Comparison of ENCODE assay signal across 15 cellular contexts in the genomic region with DNA sequence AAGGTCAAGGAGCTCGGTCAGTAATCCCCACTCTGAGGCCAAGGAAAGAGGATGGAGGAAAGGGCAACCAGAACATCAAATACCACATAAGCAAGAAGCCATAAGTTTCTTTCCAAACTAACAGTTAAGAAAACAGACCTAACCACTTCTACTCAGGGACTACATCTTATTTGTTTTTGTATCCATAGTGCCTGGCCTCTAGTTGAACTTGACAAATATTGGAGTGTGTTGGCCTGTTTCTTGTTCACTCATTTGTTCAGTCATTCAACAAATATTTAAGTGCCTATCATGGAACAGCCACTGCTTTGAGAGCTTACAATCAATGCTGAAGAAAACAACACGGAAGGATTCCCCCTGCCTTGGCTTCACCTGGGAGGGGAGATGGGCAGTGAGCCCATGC.
A peak's percentile ranks its signal among the peaks of the same experiment; 100 is the strongest.
DNase-seq lines count a peak whose midpoint lies in the region; ATAC-seq, FAIRE-seq and TF ChIP-seq lines count a peak whose summit lies in the region.
"Had no signal": no experiment of that assay in that cellular context is flagged by ENCODE, and none has a peak within 500 bp of the region (broad histone marks: within the 10 kb centered on the region; RNA-seq: fewer than 3 reads in every experiment).

No MANE protein-coding gene starts in this region.

- H4K20me1 ChIP-seq in astrocyte (ENCODE audit: insufficient read depth, low read length): no peaks in the 10 kb centered on the region
- no peaks in the 10 kb centered on the region for H4K20me1 ChIP-seq in hepatocyte (ENCODE audit: insufficient read depth, poor library complexity, severe bottlenecking)
- no peaks in the 10 kb centered on the region for H4K20me1 ChIP-seq in SK-N-SH (ENCODE audit: insufficient read depth)

- H3K36me3 ChIP-seq in astrocyte (ENCODE audit: insufficient read depth, low read length): no peaks in the 10 kb centered on the region
- no peaks in the 10 kb centered on the region for H3K36me3 ChIP-seq in hepatocyte (replicated peaks; ENCODE audit: insufficient read depth, low read depth)
- no peaks in the 10 kb centered on the region for H3K36me3 ChIP-seq in lower lobe of right lung
- no peaks in the 10 kb centered on the region for H3K36me3 ChIP-seq in upper lobe of left lung
- no peaks in the 10 kb centered on the region for H3K36me3 ChIP-seq in SK-N-SH (replicated peaks in 1 of 2; ENCODE audit: control insufficient read depth in 1 of 2, insufficient read depth in 2 of 2, low read length in 1 of 2)
- H3K36me3 ChIP-seq: BLaER1 treated with 17β-estradiol and CSF1 and Interleukin-3, amounts not matched to agents 10 nM and 100 nM; HAP-1 had no signal

- TF ChIP-seq EP300 in upper lobe of left lung (IDR thresholded peaks at IDR 0.05) (no peak), SK-N-SH (IDR thresholded peaks at IDR 0.05; ENCODE audit: borderline replicate concordance in 1 of 2, low read depth in 1 of 2, low read length in 1 of 2) (no peak)

- TF ChIP-seq RAD21 in SK-N-SH (IDR thresholded peaks at IDR 0.05; ENCODE audit: low read length): no peak

- H3K36me3 Mint-ChIP-seq in astrocyte (ENCODE audit: low read depth, unreplicated experiment): no peaks in the 10 kb centered on the region
- H3K36me3 Mint-ChIP-seq in mesothelial cell of epicardium: peaks cover 1% of the 10 kb centered on the region

- H3K4me3 ChIP-seq in astrocyte (ENCODE audit: insufficient read depth, low read depth, low read length): no peak overlapping the region
- H3K4me3 ChIP-seq in hepatocyte: no peak overlapping the region
- no peak overlapping the region for H3K4me3 ChIP-seq in lower lobe of right lung
- H3K4me3 ChIP-seq in upper lobe of left lung: no peak overlapping the region
- no peak overlapping the region for H3K4me3 ChIP-seq in SK-N-SH (ENCODE audit: low read depth in 2 of 2, low read length in 1 of 2)
- H3K4me3 ChIP-seq: BLaER1 treated with 17β-estradiol and CSF1 and Interleukin-3, amounts not matched to agents 10 nM and 100 nM; HAP-1 had no signal

- H3K27ac ChIP-seq in astrocyte (ENCODE audit: low read depth, low read length) (no peak overlapping the region), hepatocyte (peak overlapping the region; percentile 32), lower lobe of right lung (no peak overlapping the region), upper lobe of left lung (peak overlapping the region; percentile 41 to 83 (median 65)), SK-N-SH (ENCODE audit: low read depth in 2 of 2, low read length in 1 of 2) (no peak overlapping the region)
- H3K27ac ChIP-seq: BLaER1 treated with 17β-estradiol and CSF1 and Interleukin-3, amounts not matched to agents 10 nM and 100 nM had no signal

- no peak overlapping the region for H3K4me3 Mint-ChIP-seq in astrocyte (ENCODE audit: unreplicated experiment)
- H3K4me3 Mint-ChIP-seq in mesothelial cell of epicardium: no peak overlapping the region
- H3K4me3 Mint-ChIP-seq: CD4-positive, alpha-beta T cell had no signal

- CTCF ChIA-PET in SK-N-SH (lab: Yijun Ruan, JAX): interaction anchor here (0.7 to 1.9 kb wide), 8 partner anchors 9 to 981 kb away, joined by 3 to 9 read pairs (median 4); no protein-coding TSS in a partner anchor

- H3K27me3 ChIP-seq in astrocyte (ENCODE audit: insufficient read depth, low read length) (peaks cover 2% of the 10 kb centered on the region), hepatocyte (no peaks in the 10 kb centered on the region), lower lobe of right lung (ENCODE audit: low read depth) (no peaks in the 10 kb centered on the region), upper lobe of left lung (no peaks in the 10 kb centered on the region), SK-N-SH (ENCODE audit: insufficient read depth) (no peaks in the 10 kb centered on the region)
- H3K27me3 ChIP-seq: BLaER1 treated with 17β-estradiol and CSF1 and Interleukin-3, amounts not matched to agents 10 nM and 100 nM had no signal

- H3K9me2 ChIP-seq in hepatocyte (replicated peaks; ENCODE audit: insufficient read depth) (no peaks in the 10 kb centered on the region), SK-N-SH (no peaks in the 10 kb centered on the region)

- intact Hi-C loops in lower lobe of right lung (cut with DNase I): no loop called here

- H3K27me3 Mint-ChIP-seq in astrocyte (ENCODE audit: low read depth, unreplicated experiment): peaks cover 4% of the 10 kb centered on the region
- no peaks in the 10 kb centered on the region for H3K27me3 Mint-ChIP-seq in mesothelial cell of epicardium (ENCODE audit: low read depth)

- H3K79me2 ChIP-seq in astrocyte (ENCODE audit: insufficient read depth, low read length): no peaks in the 10 kb centered on the region
- H3K79me2 ChIP-seq in hepatocyte: peaks cover 21% of the 10 kb centered on the region
- H3K79me2 ChIP-seq in SK-N-SH (ENCODE audit: insufficient read depth): no peaks in the 10 kb centered on the region

- H3F3A ChIP-seq in SK-N-SH (replicated peaks; ENCODE audit: insufficient read depth): no peaks in the 10 kb centered on the region

- ATAC-seq in lower lobe of right lung: peak; percentile 79 to 85
- ATAC-seq in upper lobe of left lung (ENCODE audit: low FRiP score in 2 of 2): peak in 1 of 2 donors; percentile 27
- no peak for ATAC-seq in GM18517 (IDR thresholded peaks at IDR 0.05; ENCODE audit: unreplicated experiment)
- no peak for ATAC-seq in HG03520 (IDR thresholded peaks at IDR 0.05; ENCODE audit: unreplicated experiment)

- H2AFZ ChIP-seq in astrocyte (ENCODE audit: low read depth, low read length) (no peak overlapping the region), hepatocyte (no peak overlapping the region), SK-N-SH (ENCODE audit: low read depth) (no peak overlapping the region)

- H3K9me3 Mint-ChIP-seq in astrocyte (ENCODE audit: unreplicated experiment) (peaks cover 4% of the 10 kb centered on the region), mesothelial cell of epicardium (no peaks in the 10 kb centered on the region)
- H3K9me3 Mint-ChIP-seq: CD4-positive, alpha-beta T cell had no signal

- H3K4me1 Mint-ChIP-seq in astrocyte (ENCODE audit: low read depth, unreplicated experiment): no peaks in the 10 kb centered on the region
- H3K4me1 Mint-ChIP-seq in mesothelial cell of epicardium: peaks cover 69% of the 10 kb centered on the region

- no peak overlapping the region for H3K9ac ChIP-seq in astrocyte (ENCODE audit: low read length)
- no peak overlapping the region for H3K9ac ChIP-seq in SK-N-SH
- H3K9ac ChIP-seq: BLaER1 treated with 17β-estradiol and CSF1 and Interleukin-3, amounts not matched to agents 10 nM and 100 nM had no signal

- no peak for FAIRE-seq in astrocyte (lab: Jason Lieb, UNC)
- FAIRE-seq: GM12891, H1 had no signal

- H3K9me3 ChIP-seq in astrocyte (ENCODE audit: insufficient read depth, low read depth, low read length) (no peaks in the 10 kb centered on the region), hepatocyte (ENCODE audit: low read depth) (no peaks in the 10 kb centered on the region), lower lobe of right lung (no peaks in the 10 kb centered on the region), upper lobe of left lung (no peaks in the 10 kb centered on the region), SK-N-SH (no peaks in the 10 kb centered on the region)
- H3K9me3 ChIP-seq: BLaER1 treated with 17β-estradiol and CSF1 and Interleukin-3, amounts not matched to agents 10 nM and 100 nM; HAP-1 had no signal

- POLR2A ChIA-PET in SK-N-SH (lab: Yijun Ruan, JAX): no interaction called here

- 81% methylated on average over 2 of the region's 2 CpGs for WGBS in hepatocyte (ENCODE audit: low lambda C conversion rate, missing lambda C conversion rate)
- 71 to 72% methylated on average over 2 of the region's 2 CpGs for WGBS in upper lobe of left lung, 2 donors
- WGBS in SK-N-SH (ENCODE audit: low lambda C conversion rate): 98% methylated on average over 2 of the region's 2 CpGs

- no peak overlapping the region for H3K27ac Mint-ChIP-seq in astrocyte (ENCODE audit: unreplicated experiment)
- no peak overlapping the region for H3K27ac Mint-ChIP-seq in mesothelial cell of epicardium
- H3K27ac Mint-ChIP-seq: CD4-positive, alpha-beta T cell had no signal

- TF ChIP-seq POLR2A in upper lobe of left lung (IDR thresholded peaks at IDR 0.05): no peak

- no peaks in the 10 kb centered on the region for H3K4me1 ChIP-seq in astrocyte (ENCODE audit: insufficient read depth, low read length)
- peaks cover 25% of the 10 kb centered on the region for H3K4me1 ChIP-seq in hepatocyte (ENCODE audit: insufficient read depth)
- peaks cover 19% of the 10 kb centered on the region for H3K4me1 ChIP-seq in lower lobe of right lung
- peaks cover 18 to 33% (median 21%) of the 10 kb centered on the region in 4 donors for H3K4me1 ChIP-seq in upper lobe of left lung
- H3K4me1 ChIP-seq in SK-N-SH (ENCODE audit: control insufficient read depth in 1 of 2, insufficient read depth in 2 of 2, low read depth in 1 of 2, low read length in 1 of 2): no peaks in the 10 kb centered on the region; a peak in 1 of 4 replicates
- H3K4me1 ChIP-seq: HAP-1 had no signal

- no peak for TF ChIP-seq CTCF in astrocyte (IDR thresholded peaks at IDR 0.05; ENCODE audit: insufficient read depth, low read depth, low read length)
- TF ChIP-seq CTCF in hepatocyte (IDR thresholded peaks at IDR 0.05; ENCODE audit: poor library complexity): no peak
- TF ChIP-seq CTCF in lower lobe of right lung (IDR thresholded peaks at IDR 0.05): no peak
- no peak for TF ChIP-seq CTCF in upper lobe of left lung (IDR thresholded peaks at IDR 0.05)
- no peak for TF ChIP-seq CTCF in mesothelial cell of epicardium (IDR thresholded peaks at IDR 0.05; ENCODE audit: unreplicated experiment)
- TF ChIP-seq CTCF in SK-N-SH (IDR thresholded peaks at IDR 0.05): no peak

- H3K4me2 ChIP-seq in astrocyte (ENCODE audit: low read length) (no peak overlapping the region), hepatocyte (peak overlapping the region; percentile 5), SK-N-SH (no peak overlapping the region)
- H3K4me2 ChIP-seq: BLaER1 treated with 17β-estradiol and CSF1 and Interleukin-3, amounts not matched to agents 10 nM and 100 nM had no signal

- DNase-seq in astrocyte (ENCODE audit: low read depth): peak; percentile 10
- DNase-seq in hepatocyte (ENCODE audit: low spot score): no peak
- no peak for DNase-seq in lower lobe of right lung
- DNase-seq in upper lobe of left lung: no peak
- DNase-seq in mesothelial cell of epicardium (ENCODE audit: low spot score in 2 of 2, unreplicated experiment in 2 of 2): no peak
- DNase-seq in SK-N-SH: no peak
- DNase-seq: ACHN; CD4-positive, alpha-beta T cell; DMS79 had no signal

TF ChIP-seq in SK-N-SH, 30 proteins besides CTCF, POLR2A, EP300 and RAD21 (continues in another document):
- TF ChIP-seq FOSL2 (IDR thresholded peaks at IDR 0.05; ENCODE audit: borderline replicate concordance, low read depth): no peak

Comparison
In these comparisons a context has a peak if more than half of its experiments do, and no peak if none do; other contexts are left out.
1. H3K27ac ChIP-seq: peak in hepatocyte (single experiment) and upper lobe of left lung (4 of 4); none in astrocyte (single experiment), lower lobe of right lung (single experiment) and SK-N-SH (0 of 2).
2. ATAC-seq: peak in lower lobe of right lung (2 of 2); none in GM18517 (single experiment) and HG03520 (single experiment).